26 cellular contexts compared by ENCODE assay signal in the genomic region with DNA sequence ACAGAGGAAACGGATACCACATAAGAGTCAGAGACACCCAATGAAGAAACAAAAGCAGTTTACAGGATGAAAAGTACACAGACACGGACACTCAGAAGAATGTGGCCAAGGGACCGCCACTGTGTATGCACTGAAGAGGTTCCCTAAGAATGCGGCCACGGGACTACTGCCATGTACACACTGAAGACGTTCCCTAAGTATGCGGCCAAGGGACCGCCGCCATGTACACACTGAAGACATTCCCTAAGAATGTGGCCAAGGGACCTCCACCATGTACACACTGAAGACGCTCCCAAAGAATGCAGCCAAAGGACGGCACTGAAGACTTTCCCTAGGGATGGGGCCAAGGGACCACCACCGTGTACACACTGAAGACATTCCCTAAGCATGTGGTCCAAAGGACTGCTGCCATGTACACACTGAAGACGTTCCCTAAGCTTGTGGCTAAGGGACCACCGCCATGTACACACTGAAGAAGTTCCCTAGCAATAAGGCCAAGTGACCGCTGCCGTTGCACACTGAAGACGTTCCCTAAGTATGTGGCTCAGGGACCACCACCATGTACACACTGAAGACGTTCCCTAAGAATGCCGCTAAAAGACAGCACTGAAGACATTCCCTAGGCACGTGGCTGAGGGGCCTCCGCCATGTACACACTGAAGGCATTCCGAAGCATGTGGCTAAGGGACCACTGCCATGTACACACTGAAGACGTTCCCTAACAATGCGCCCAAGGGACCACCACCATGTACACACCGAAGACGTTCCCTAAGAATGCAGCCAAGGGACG. TPM values are rescaled to one million over a fixed set of nuclear protein-coding genes. Genes with fewer than 3 reads are reported as not detected.
DNase-seq lines count a peak whose midpoint lies in the region; ATAC-seq, FAIRE-seq and TF ChIP-seq lines count a peak whose summit lies in the region.
"Had no signal": no experiment of that assay in that cellular context is flagged by ENCODE, and none has a peak within 500 bp of the region (broad histone marks: within the 10 kb centered on the region; RNA-seq: fewer than 3 reads in every experiment).

No MANE protein-coding gene starts in this region.

- no peaks in the 10 kb centered on the region for H3K4me1 Mint-ChIP-seq in activated naive CD4-positive, alpha-beta T cell treated with anti-CD3 and anti-CD28 coated beads, Interleukin-2, amount 10 ng/mL, durations not matched to agents 7 days and 5 days
- H3K4me1 Mint-ChIP-seq: CD14-positive monocyte had no signal

- H3K27me3 Mint-ChIP-seq in activated naive CD4-positive, alpha-beta T cell treated with anti-CD3 and anti-CD28 coated beads, Interleukin-2, amount 10 ng/mL, durations not matched to agents 7 days and 5 days = no peaks in the 10 kb centered on the region
- H3K27me3 Mint-ChIP-seq: CD8-positive, alpha-beta memory T cell had no signal

- H3K4me1 ChIP-seq in K562 (replicated peaks in 1 of 2; ENCODE audit: control insufficient read depth in 2 of 2, insufficient read depth in 2 of 2, low read length in 2 of 2) = no peaks in the 10 kb centered on the region; a peak in 2 of 5 replicates
- no peaks in the 10 kb centered on the region for H3K4me1 ChIP-seq in lower lobe of right lung
- H3K4me1 ChIP-seq in smooth muscle cell (ENCODE audit: low read depth) = no peaks in the 10 kb centered on the region
- H3K4me1 ChIP-seq: BE2C had no signal

- FAIRE-seq in K562 (lab: Jason Lieb, UNC) = no peak
- FAIRE-seq: G401.6 had no signal

- TF ChIP-seq EP300 in K562 (IDR thresholded peaks at IDR 0.05; ENCODE audit: low read length) = no peak

- peaks cover 6% of the 10 kb centered on the region for H3K9me3 Mint-ChIP-seq in activated naive CD4-positive, alpha-beta T cell treated with anti-CD3 and anti-CD28 coated beads, Interleukin-2, amount 10 ng/mL, durations not matched to agents 7 days and 5 days
- peaks cover 4 to 5% of the 10 kb centered on the region in 2 donors for H3K9me3 Mint-ChIP-seq in activated naive CD4-positive, alpha-beta T cell treated with anti-CD3 and anti-CD28 coated beads, Interleukin-2, amount 50 U/mL, for 72 hours

- no peak for TF ChIP-seq POLR2A in K562 (conservative IDR thresholded peaks at IDR 0.05)

- no peaks in the 10 kb centered on the region for H3K36me3 Mint-ChIP-seq in activated naive CD4-positive, alpha-beta T cell treated with anti-CD3 and anti-CD28 coated beads, Interleukin-2, amount 10 ng/mL, durations not matched to agents 7 days and 5 days
- peaks cover 7 to 8% of the 10 kb centered on the region in 2 donors for H3K36me3 Mint-ChIP-seq in activated naive CD4-positive, alpha-beta T cell treated with anti-CD3 and anti-CD28 coated beads, Interleukin-2, amount 50 U/mL, for 72 hours

- H3K27me3 ChIP-seq in K562 (ENCODE audit: control insufficient read depth in 2 of 2, insufficient read depth in 2 of 2, low read length in 2 of 2) = no peaks in the 10 kb centered on the region
- H3K27me3 ChIP-seq in lower lobe of right lung (ENCODE audit: low read depth) = no peaks in the 10 kb centered on the region
- no peaks in the 10 kb centered on the region for H3K27me3 ChIP-seq in smooth muscle cell (ENCODE audit: low read depth)
- H3K27me3 ChIP-seq: BE2C had no signal

- H3K9me1 ChIP-seq in K562 (ENCODE audit: control insufficient read depth, insufficient read depth, low read length) = no peaks in the 10 kb centered on the region

- H3K9ac ChIP-seq in K562 (ENCODE audit: insufficient read depth in 1 of 2, low read depth in 2 of 2, low read length in 2 of 2) (no peak overlapping the region), smooth muscle cell (ENCODE audit: low read depth) (no peak overlapping the region)
- H3K9ac ChIP-seq: SK-N-SH had no signal

- no peak overlapping the region for H3K4me3 Mint-ChIP-seq in activated naive CD4-positive, alpha-beta T cell treated with anti-CD3 and anti-CD28 coated beads, Interleukin-2, amount 10 ng/mL, durations not matched to agents 7 days and 5 days
- H3K4me3 Mint-ChIP-seq: CD14-positive monocyte; CD8-positive, alpha-beta memory T cell had no signal

- H3K27ac ChIP-seq in K562 (ENCODE audit: extremely low read depth, low read depth, low read length) (no peak overlapping the region; the same call in 2 of the 3 replicates), lower lobe of right lung (no peak overlapping the region), smooth muscle cell (ENCODE audit: low read depth) (no peak overlapping the region)
- H3K27ac ChIP-seq: 22Rv1 had no signal

- no peak for DNase-seq in activated naive CD4-positive, alpha-beta T cell treated with anti-CD3 and anti-CD28 coated beads, Interleukin-2, amount 10 ng/mL, durations not matched to agents 7 days and 5 days
- no peak for DNase-seq in activated naive CD4-positive, alpha-beta T cell treated with anti-CD3 and anti-CD28 coated beads, Interleukin-2, amount 50 U/mL, for 72 hours (ENCODE audit: low spot score in 2 of 2)
- DNase-seq in K562 (ENCODE audit: extremely low read depth in 1 of 4, low spot score in 3 of 4) = no peak
- DNase-seq in lower lobe of right lung = peak; percentile 23
- DNase-seq in smooth muscle cell (lab: John Stamatoyannopoulos, UW; ENCODE audit: unreplicated experiment) = no peak
- no peak for DNase-seq in activated effector memory CD4-positive, alpha-beta T cell treated with anti-CD3 and anti-CD28 coated beads, Interleukin-2, amount 50 U/mL, for 16 hours
- no peak for DNase-seq in kidney glomerular epithelial cell (lab: John Stamatoyannopoulos, UW)
- DNase-seq: ACHN; BE2C; Calu3; CD8-positive, alpha-beta memory T cell; DND-41; GOT3; HCEC 1CT; KBM-7; MV-4-11; NCI-H1105; NCI-H1436 treated with DMSO at 0.1 percent for 48 hours; NCI-H187 treated with DMSO at 0.1 percent for 48 hours; NCI-H446; NCI-H524 treated with DMSO at 0.1 percent for 48 hours; NCI-H774; SK-N-SH had no signal

- intact Hi-C loops in K562 (cut with micrococcal nuclease) = no loop called here
- intact Hi-C loops in lower lobe of right lung (cut with DNase I) = no loop called here

- no peak for ATAC-seq in activated naive CD4-positive, alpha-beta T cell treated with anti-CD3 and anti-CD28 coated beads, Interleukin-2, amount 50 U/mL, for 72 hours
- ATAC-seq in K562 = no peak
- ATAC-seq in lower lobe of right lung = no peak

- TF ChIP-seq CTCF in K562 (IDR thresholded peaks at IDR 0.05 in 2 of 3, conservative IDR thresholded peaks at IDR 0.05 in 1 of 3; ENCODE audit: insufficient read depth in 2 of 3, low read depth in 1 of 3, low read length in 3 of 3) (no peak), lower lobe of right lung (IDR thresholded peaks at IDR 0.05) (no peak), smooth muscle cell (IDR thresholded peaks at IDR 0.05; ENCODE audit: borderline replicate concordance, insufficient read depth, poor library complexity, severe bottlenecking) (no peak)

- WGBS in K562 (ENCODE audit: insufficient coverage, low coverage, missing lambda C conversion rate) = 77% methylated on average over 22 of the region's 27 CpGs
- 91% methylated on average over 27 of the region's 27 CpGs for WGBS in smooth muscle cell (ENCODE audit: low lambda C conversion rate)

- CTCF ChIA-PET in activated naive CD4-positive, alpha-beta T cell treated with anti-CD3 and anti-CD28 coated beads, Interleukin-2, amount 10 ng/mL, durations not matched to agents 7 days and 5 days (lab: Charles Lee) = no interaction called here
- CTCF ChIA-PET in K562 (lab: Yijun Ruan, JAX; ENCODE audit: low intra/inter-chr PET ratio) = no interaction called here

- H3K9me3 ChIP-seq in K562 (replicated peaks; ENCODE audit: control insufficient read depth, insufficient read depth, low read depth, low read length) (no peaks in the 10 kb centered on the region), lower lobe of right lung (no peaks in the 10 kb centered on the region), smooth muscle cell (replicated peaks; ENCODE audit: low read depth) (no peaks in the 10 kb centered on the region)
- H3K9me3 ChIP-seq: BE2C, SK-N-SH had no signal

- no peak for TF ChIP-seq RAD21 in K562 (CRISPR knock-in tag; conservative IDR thresholded peaks at IDR 0.05 in 1 of 2, IDR thresholded peaks at IDR 0.05 in 1 of 2)

- H3K4me2 ChIP-seq in K562 (ENCODE audit: insufficient read depth, low read length) (no peak overlapping the region), smooth muscle cell (no peak overlapping the region)
- H3K4me2 ChIP-seq: SK-N-SH had no signal

- peak overlapping the region; percentile 34 for H3K27ac Mint-ChIP-seq in activated naive CD4-positive, alpha-beta T cell treated with anti-CD3 and anti-CD28 coated beads, Interleukin-2, amount 10 ng/mL, durations not matched to agents 7 days and 5 days
- no peak overlapping the region for H3K27ac Mint-ChIP-seq in activated naive CD4-positive, alpha-beta T cell treated with anti-CD3 and anti-CD28 coated beads, Interleukin-2, amount 50 U/mL, for 72 hours
- H3K27ac Mint-ChIP-seq: CD14-positive monocyte; CD8-positive, alpha-beta memory T cell had no signal

- H2AFZ ChIP-seq in K562 (ENCODE audit: low read depth, low read length) (no peak overlapping the region), smooth muscle cell (ENCODE audit: low read depth) (no peak overlapping the region)

- POLR2A ChIA-PET in K562 (lab: Yijun Ruan, JAX) = no interaction called here

- H4K20me1 ChIP-seq in K562 (replicated peaks; ENCODE audit: control insufficient read depth, insufficient read depth, low read length) (no peaks in the 10 kb centered on the region), smooth muscle cell (ENCODE audit: low read depth) (peaks cover 88% of the 10 kb centered on the region)

- in situ Hi-C loops in K562 (cut with MboI) = loop anchor here (10.0 kb wide), 1 partner anchor 804 kb away; no protein-coding TSS in a partner anchor

- H3F3A ChIP-seq in smooth muscle cell (ENCODE audit: low read depth) = no peaks in the 10 kb centered on the region

- H3K79me2 ChIP-seq in K562 (ENCODE audit: control insufficient read depth, insufficient read depth, low read length) = peaks cover 8% of the 10 kb centered on the region; the same call in 2 of the 3 replicates
- H3K79me2 ChIP-seq in smooth muscle cell (ENCODE audit: low read depth) = peaks cover 48% of the 10 kb centered on the region

- H3K4me3 ChIP-seq in K562 (no peak overlapping the region), lower lobe of right lung (no peak overlapping the region), smooth muscle cell (no peak overlapping the region)

- H3K36me3 ChIP-seq in K562 (ENCODE audit: control insufficient read depth, insufficient read depth, low read length) (no peaks in the 10 kb centered on the region), lower lobe of right lung (no peaks in the 10 kb centered on the region), smooth muscle cell (ENCODE audit: low read depth) (no peaks in the 10 kb centered on the region)
- H3K36me3 ChIP-seq: BE2C had no signal

- no TSS peak for BruUV-seq in K562 (replicated peaks; lab: Mats Ljungman, UMichigan)

RNA-seq across cellular contexts. Expression of gene DHRSX, which starts 32.2 kb away (rescaled TPM):
- total RNA-seq in activated naive CD4-positive, alpha-beta T cell treated with anti-CD3 and anti-CD28 coated beads, Interleukin-2, amount 50 U/mL, for 72 hours = 10 to 100 TPM; 16.4 to 16.6 TPM
- 22.8 and 25.9 TPM in 2 replicates for total RNA-seq in K562 (2011; cell fraction: chromatin; rRNA removed; ENCODE audit: low replicate concordance)
- 18.4 and 20.2 TPM in 2 replicates for total RNA-seq in K562 (2011; cell fraction: nucleolus; rRNA removed)
- 19.2 and 21.9 TPM in 2 replicates for total RNA-seq in K562 (2011; cell fraction: nucleoplasm; rRNA removed)
- 6.5 and 6.9 TPM in 2 replicates for total RNA-seq in K562 (2014; rRNA removed)
- total RNA-seq in K562 (2014; rRNA removed; fragmentation: Illumina TruSeq; extraction: Trizol) = 3.4 and 3.6 TPM in 2 replicates
- 3.6 and 4.5 TPM in 2 replicates for total RNA-seq in K562 (2015; rRNA removed; fragmentation: Illumina TruSeq; extraction: Trizol)
- 10.5 and 11.0 TPM in 2 replicates for total RNA-seq in K562 (2021)
- 6.5 and 8.6 TPM in 2 replicates for polyA plus RNA-seq in K562 (2011; rRNA removed)
- 10.6 and 13.3 TPM in 2 replicates for polyA plus RNA-seq in K562 (2011; cell fraction: cytosol; rRNA removed)
- 8.7 and 13.2 TPM in 2 replicates for polyA plus RNA-seq in K562 (2011; cell fraction: nucleus; rRNA removed)
- polyA plus RNA-seq in K562 (2012) = 8.1 and 9.8 TPM in 2 replicates
- 7.2 and 8.7 TPM in 2 replicates for polyA plus RNA-seq in K562 (2014; fragmentation: Illumina TruSeq; extraction: Trizol)
- 1 to 10 TPM in 1 of 2 experiments, under 1 TPM in 1; 0.59 to 1.0 TPM for polyA plus RNA-seq in K562 (2014; fragmentation: Nextera tagmentation; extraction: Ambion mirVana)
- polyA plus RNA-seq in K562 (2014; rRNA removed) = 6.2 and 7.8 TPM in 2 replicates
- polyA minus RNA-seq in K562 (2011; rRNA and poly(A)+ RNA removed) = 9.8 and 11.9 TPM in 2 replicates
- 2.5 and 5.4 TPM in 2 replicates for polyA minus RNA-seq in K562 (2011; cell fraction: cytosol; rRNA and poly(A)+ RNA removed)
- polyA minus RNA-seq in K562 (2011; cell fraction: nucleus; rRNA and poly(A)+ RNA removed) = 5.0 and 9.9 TPM in 2 replicates
- total RNA-seq in lower lobe of right lung = 31.9 TPM
- total RNA-seq in smooth muscle cell = 31.1 and 32.5 TPM in 2 replicates
- polyA plus RNA-seq in smooth muscle cell = 49.9 and 53.9 TPM in 2 replicates

RNA-seq across cellular contexts. Expression of gene ZBED1, which starts 32.2 kb away (rescaled TPM):
- total RNA-seq in activated naive CD4-positive, alpha-beta T cell treated with anti-CD3 and anti-CD28 coated beads, Interleukin-2, amount 50 U/mL, for 72 hours = 10 to 100 TPM; 19.2 to 33.4 TPM
- total RNA-seq in K562 (2011; cell fraction: chromatin; rRNA removed; ENCODE audit: low replicate concordance) = 18.5 and 26.9 TPM in 2 replicates
- 18.0 and 21.3 TPM in 2 replicates for total RNA-seq in K562 (2011; cell fraction: nucleolus; rRNA removed)
- 12.4 and 13.6 TPM in 2 replicates for total RNA-seq in K562 (2011; cell fraction: nucleoplasm; rRNA removed)
- 17.7 and 19.8 TPM in 2 replicates for total RNA-seq in K562 (2014; rRNA removed)
- 10.8 and 13.9 TPM in 2 replicates for total RNA-seq in K562 (2014; rRNA removed; fragmentation: Illumina TruSeq; extraction: Trizol)
- total RNA-seq in K562 (2015; rRNA removed; fragmentation: Illumina TruSeq; extraction: Trizol) = 15.2 TPM in 2 replicates
- 26.9 and 27.6 TPM in 2 replicates for total RNA-seq in K562 (2021)
- 7.8 and 8.1 TPM in 2 replicates for polyA plus RNA-seq in K562 (2011; rRNA removed)
- 7.9 and 17.2 TPM in 2 replicates for polyA plus RNA-seq in K562 (2011; cell fraction: cytosol; rRNA removed)
- polyA plus RNA-seq in K562 (2011; cell fraction: nucleus; rRNA removed) = 3.3 and 5.1 TPM in 2 replicates
- 13.5 and 20.7 TPM in 2 replicates for polyA plus RNA-seq in K562 (2012)
- 16.3 and 17.7 TPM in 2 replicates for polyA plus RNA-seq in K562 (2014; fragmentation: Illumina TruSeq; extraction: Trizol)
- polyA plus RNA-seq in K562 (2014; fragmentation: Nextera tagmentation; extraction: Ambion mirVana) = 1 to 10 TPM in 1 of 2 experiments, under 1 TPM in 1; 0.61 to 2.6 TPM
- 13.7 and 16.5 TPM in 2 replicates for polyA plus RNA-seq in K562 (2014; rRNA removed)
- 6.7 and 10.2 TPM in 2 replicates for polyA minus RNA-seq in K562 (2011; rRNA and poly(A)+ RNA removed)
- 19.8 and 20.0 TPM in 2 replicates for polyA minus RNA-seq in K562 (2011; cell fraction: cytosol; rRNA and poly(A)+ RNA removed)
- polyA minus RNA-seq in K562 (2011; cell fraction: nucleus; rRNA and poly(A)+ RNA removed) = 3.4 and 5.1 TPM in 2 replicates
- total RNA-seq in lower lobe of right lung = 46.3 TPM
- 15.7 and 23.6 TPM in 2 replicates for total RNA-seq in smooth muscle cell
- 17.2 and 19.0 TPM in 2 replicates for polyA plus RNA-seq in smooth muscle cell
